1 cellular context compared by ENCODE assay signal in the genomic region with DNA sequence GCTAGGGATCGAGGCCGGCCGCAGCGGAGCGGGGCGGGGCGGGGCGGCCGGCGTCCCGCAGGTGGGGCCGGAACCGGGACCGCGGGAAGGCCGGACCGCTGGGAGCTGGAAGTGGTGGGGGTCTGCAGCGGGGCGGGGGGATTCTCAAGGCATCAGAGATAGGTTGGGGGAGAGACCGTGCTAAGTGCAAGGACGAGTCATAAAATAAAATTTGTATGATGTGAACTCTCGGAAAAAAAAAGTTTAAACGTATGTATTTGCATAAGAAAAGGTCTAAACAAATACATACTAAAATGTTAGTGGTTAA.
TF ChIP-seq lines count a peak whose summit lies in the region.

A gene with protein sequence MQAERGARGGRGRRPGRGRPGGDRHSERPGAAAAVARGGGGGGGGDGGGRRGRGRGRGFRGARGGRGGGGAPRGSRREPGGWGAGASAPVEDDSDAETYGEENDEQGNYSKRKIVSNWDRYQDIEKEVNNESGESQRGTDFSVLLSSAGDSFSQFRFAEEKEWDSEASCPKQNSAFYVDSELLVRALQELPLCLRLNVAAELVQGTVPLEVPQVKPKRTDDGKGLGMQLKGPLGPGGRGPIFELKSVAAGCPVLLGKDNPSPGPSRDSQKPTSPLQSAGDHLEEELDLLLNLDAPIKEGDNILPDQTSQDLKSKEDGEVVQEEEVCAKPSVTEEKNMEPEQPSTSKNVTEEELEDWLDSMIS (minus strand): TSS at position 25 of the 307 bp plus-strand sequence. CDS start 158 bp downstream, outside the sequence.

TF ChIP-seq in liver, 16 proteins besides CTCF, POLR2A, EP300 and RAD21 (continued from another document):
- no peak for TF ChIP-seq NR2F2 (IDR thresholded peaks at IDR 0.05)
- TF ChIP-seq HNF4G (IDR thresholded peaks at IDR 0.05) = no peak
